ENCODE assay signal across 13 cellular contexts in the genomic region with DNA sequence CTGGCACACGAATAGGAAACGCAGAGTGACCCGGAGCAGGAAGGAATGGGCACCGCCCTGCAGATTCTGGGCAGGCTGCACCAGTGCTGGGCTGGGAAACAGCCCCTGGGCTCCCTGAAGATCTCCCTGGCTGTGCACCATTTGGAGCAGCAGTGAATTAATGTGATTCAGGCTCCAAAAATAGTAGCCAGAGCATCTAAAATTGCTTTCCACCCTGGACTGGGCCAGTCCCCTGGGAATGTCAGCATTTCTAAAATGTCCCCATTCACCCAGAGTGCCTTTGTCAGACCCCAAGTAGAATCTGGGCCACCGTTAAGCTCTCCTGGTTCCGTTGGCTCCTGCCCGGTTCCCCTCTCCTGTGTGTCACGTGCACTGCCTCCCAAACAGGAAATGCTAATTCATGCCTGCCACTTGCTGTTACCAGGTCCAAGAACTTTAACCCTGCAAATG. TPM values are rescaled to one million over a fixed set of nuclear protein-coding genes. Genes with fewer than 3 reads are reported as not detected.
DNase-seq lines count a peak whose midpoint lies in the region; ATAC-seq, FAIRE-seq and TF ChIP-seq lines count a peak whose summit lies in the region.
"Had no signal": no experiment of that assay in that cellular context is flagged by ENCODE, and none has a peak within 500 bp of the region (broad histone marks: within the 10 kb centered on the region; RNA-seq: fewer than 3 reads in every experiment).

No MANE protein-coding gene starts in this region.

- no peak overlapping the region for H3K4me3 ChIP-seq in K562

- no peak for TF ChIP-seq RAD21 in K562 (CRISPR knock-in tag; conservative IDR thresholded peaks at IDR 0.05 in 1 of 2, IDR thresholded peaks at IDR 0.05 in 1 of 2)

- H3K27ac Mint-ChIP-seq in CD4-positive, alpha-beta T cell, result no peak overlapping the region

- peak; percentile 64 for ATAC-seq in K562
- no peak for ATAC-seq in CD4-positive, alpha-beta T cell (ENCODE audit: poor library complexity)

- DNase-seq in AG08395 (ENCODE audit: low spot score) (peak; percentile 54), K562 (ENCODE audit: extremely low read depth in 1 of 4, low spot score in 3 of 4) (no peak), hypothalamus (lab: John Stamatoyannopoulos, UW) (peak in 33 of 51 donors; percentile 17 to 82 (median 55)), posterior cingulate gyrus (peak in 8 of 10 donors; percentile 27 to 88 (median 58)), NCI-H2107 (lab: John Stamatoyannopoulos, UW) (no peak), GOT3 (lab: John Stamatoyannopoulos, UW) (no peak), NCI-H2029 (lab: John Stamatoyannopoulos, UW) (no peak)
- no peak for DNase-seq in CD4-positive, alpha-beta T cell
- DNase-seq: activated CD8-positive, alpha-beta memory T cell treated with anti-CD3 and anti-CD28 coated beads, Interleukin-2, amount 50 U/mL, for 48 hours; KBM-7; T-helper 2 cell had no signal

- no peak for FAIRE-seq in K562 (lab: Jason Lieb, UNC)
- FAIRE-seq: A204.1 had no signal

- H3K4me3 Mint-ChIP-seq in CD4-positive, alpha-beta T cell, result no peak overlapping the region
- H3K4me3 Mint-ChIP-seq: central memory CD8-positive, alpha-beta T cell had no signal

- CTCF ChIA-PET in K562 (lab: Yijun Ruan, JAX; ENCODE audit: low intra/inter-chr PET ratio), result no interaction called here
- CTCF ChIA-PET in CD4-positive, alpha-beta T cell (lab: Charles Lee), result no interaction called here

- no peaks in the 10 kb centered on the region for H4K20me1 ChIP-seq in K562 (replicated peaks; ENCODE audit: control insufficient read depth, insufficient read depth, low read length)

- no peaks in the 10 kb centered on the region for H3K79me2 ChIP-seq in K562 (ENCODE audit: control insufficient read depth, insufficient read depth, low read length)

- H3K4me1 ChIP-seq in K562 (replicated peaks in 1 of 2; ENCODE audit: control insufficient read depth in 2 of 2, insufficient read depth in 2 of 2, low read length in 2 of 2), result peaks cover 0 to 6% of the 10 kb centered on the region in 2 experiments; a peak in 3 of 5 replicates

- H3K27ac ChIP-seq in K562 (ENCODE audit: extremely low read depth, low read depth, low read length), result no peak overlapping the region
- H3K27ac ChIP-seq in CD4-positive, alpha-beta T cell (ENCODE audit: low read depth, low read length), result no peak overlapping the region

- no peak for TF ChIP-seq EP300 in K562 (IDR thresholded peaks at IDR 0.05; ENCODE audit: low read length)

- TF ChIP-seq POLR2A in K562 (conservative IDR thresholded peaks at IDR 0.05), result no peak

- no peaks in the 10 kb centered on the region for H3K4me1 Mint-ChIP-seq in CD4-positive, alpha-beta T cell (ENCODE audit: low read depth)
- H3K4me1 Mint-ChIP-seq: central memory CD8-positive, alpha-beta T cell had no signal

- POLR2A ChIA-PET in K562 (lab: Yijun Ruan, JAX), result interaction anchor here (0.7 kb wide), 1 partner anchor 320 kb away, joined by 3 read pairs; no protein-coding TSS in a partner anchor
- POLR2A ChIA-PET in CD4-positive, alpha-beta T cell (lab: Charles Lee), result no interaction called here

- intact Hi-C loops in K562 (cut with micrococcal nuclease) (no loop called here), posterior cingulate gyrus (cut with DNase I) (no loop called here)
- intact Hi-C loops in CD4-positive, alpha-beta T cell (cut with DNase I, micrococcal nuclease), result no loop called here

- no peak for TF ChIP-seq CTCF in K562 (IDR thresholded peaks at IDR 0.05 in 2 of 3, conservative IDR thresholded peaks at IDR 0.05 in 1 of 3; ENCODE audit: insufficient read depth in 2 of 3, low read depth in 1 of 3, low read length in 3 of 3)
- no peak for TF ChIP-seq CTCF in CD4-positive, alpha-beta T cell (IDR thresholded peaks at IDR 0.05)

- H3K36me3 Mint-ChIP-seq in CD4-positive, alpha-beta T cell (ENCODE audit: low read depth), result no peaks in the 10 kb centered on the region

- H3K9me3 Mint-ChIP-seq in CD4-positive, alpha-beta T cell, result no peaks in the 10 kb centered on the region
- H3K9me3 Mint-ChIP-seq: central memory CD8-positive, alpha-beta T cell had no signal

- WGBS in K562 (ENCODE audit: insufficient coverage, low coverage, missing lambda C conversion rate), result 39% methylated on average over 8 of the region's 8 CpGs

- no peaks in the 10 kb centered on the region for H3K9me1 ChIP-seq in K562 (ENCODE audit: control insufficient read depth, insufficient read depth, low read length)

- BruUV-seq in K562 (replicated peaks; lab: Mats Ljungman, UMichigan), result no TSS peak

- H3K27me3 Mint-ChIP-seq in CD4-positive, alpha-beta T cell, result peaks cover 55% of the 10 kb centered on the region

- H2AFZ ChIP-seq in K562 (ENCODE audit: low read depth, low read length), result peak overlapping the region; percentile 81

- H3K9me3 ChIP-seq in K562 (replicated peaks; ENCODE audit: control insufficient read depth, insufficient read depth, low read depth, low read length), result no peaks in the 10 kb centered on the region
- H3K9me3 ChIP-seq in CD4-positive, alpha-beta T cell (ENCODE audit: control insufficient read depth, low read length), result no peaks in the 10 kb centered on the region

- no peak overlapping the region for H3K4me2 ChIP-seq in K562 (ENCODE audit: insufficient read depth, low read length)

- H3K36me3 ChIP-seq in K562 (ENCODE audit: control insufficient read depth, insufficient read depth, low read length), result no peaks in the 10 kb centered on the region

- in situ Hi-C loops in K562 (cut with MboI), result no loop called here

- H3K9ac ChIP-seq in K562 (ENCODE audit: insufficient read depth in 1 of 2, low read depth in 2 of 2, low read length in 2 of 2), result no peak overlapping the region

- H3K27me3 ChIP-seq in K562 (ENCODE audit: control insufficient read depth in 2 of 2, insufficient read depth in 2 of 2, low read length in 2 of 2), result no peaks in the 10 kb centered on the region; a peak in 2 of 5 replicates
- H3K27me3 ChIP-seq in CD4-positive, alpha-beta T cell (ENCODE audit: control insufficient read depth, insufficient read depth, low read length), result peaks cover 19% of the 10 kb centered on the region

TF ChIP-seq in K562, 482 proteins besides CTCF, POLR2A, EP300 and RAD21 (continues in another document):
- TF ChIP-seq, protein P1, sequence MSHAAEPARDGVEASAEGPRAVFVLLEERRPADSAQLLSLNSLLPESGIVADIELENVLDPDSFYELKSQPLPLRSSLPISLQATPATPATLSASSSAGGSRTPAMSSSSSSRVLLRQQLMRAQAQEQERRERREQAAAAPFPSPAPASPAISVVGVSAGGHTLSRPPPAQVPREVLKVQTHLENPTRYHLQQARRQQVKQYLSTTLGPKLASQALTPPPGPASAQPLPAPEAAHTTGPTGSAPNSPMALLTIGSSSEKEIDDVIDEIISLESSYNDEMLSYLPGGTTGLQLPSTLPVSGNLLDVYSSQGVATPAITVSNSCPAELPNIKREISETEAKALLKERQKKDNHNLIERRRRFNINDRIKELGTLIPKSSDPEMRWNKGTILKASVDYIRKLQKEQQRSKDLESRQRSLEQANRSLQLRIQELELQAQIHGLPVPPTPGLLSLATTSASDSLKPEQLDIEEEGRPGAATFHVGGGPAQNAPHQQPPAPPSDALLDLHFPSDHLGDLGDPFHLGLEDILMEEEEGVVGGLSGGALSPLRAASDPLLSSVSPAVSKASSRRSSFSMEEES (CRISPR knock-in tag; IDR thresholded peaks at IDR 0.05), result peak; percentile 72
- no peak for TF ChIP-seq XRCC4 (IDR thresholded peaks at IDR 0.05; ENCODE audit: extremely low read depth, insufficient read depth, insufficient read length)
- no peak for TF ChIP-seq ZBTB8A (IDR thresholded peaks at IDR 0.05; ENCODE audit: partially characterized antibody)
- TF ChIP-seq ZNF586 (CRISPR knock-in tag; conservative IDR thresholded peaks at IDR 0.05), result no peak
- TF ChIP-seq TOE1 (IDR thresholded peaks at IDR 0.05; ENCODE audit: borderline replicate concordance), result 0 out of 2 replicates have a peak, but pooled peaks have one; percentile 37
- no peak for TF ChIP-seq TOE1 (CRISPR knock-in tag; IDR thresholded peaks at IDR 0.05; ENCODE audit: borderline replicate concordance, low read depth)
- no peak for TF ChIP-seq ZNF589 (CRISPR knock-in tag; IDR thresholded peaks at IDR 0.05; ENCODE audit: low read depth)
- no peak for TF ChIP-seq ZNF707 (CRISPR knock-in tag; conservative IDR thresholded peaks at IDR 0.05)
- no peak for TF ChIP-seq ZEB2 (IDR thresholded peaks at IDR 0.05)
- TF ChIP-seq DIDO1 (tag; IDR thresholded peaks at IDR 0.05; ENCODE audit: low read depth), result no peak

RNA-seq across cellular contexts. Expression of a gene that starts 18.5 kb away (rescaled TPM):
- 0.07 and 0.23 TPM in 2 replicates for total RNA-seq in K562 (2011; cell fraction: chromatin; rRNA removed; ENCODE audit: low replicate concordance)
- 0.17 and 0.26 TPM in 2 replicates for total RNA-seq in K562 (2011; cell fraction: nucleolus; rRNA removed)
- total RNA-seq in K562 (2011; cell fraction: nucleoplasm; rRNA removed), result 0.15 TPM in 2 replicates
- total RNA-seq in K562 (2014; rRNA removed) (0.04 TPM in 1 of 2 replicates, not detected in the other), K562 (2014; rRNA removed; fragmentation: Illumina TruSeq; extraction: Trizol) (0.07 and 0.22 TPM in 2 replicates), K562 (2015; rRNA removed; fragmentation: Illumina TruSeq; extraction: Trizol) (0.08 and 0.11 TPM in 2 replicates), K562 (2021) (0.22 and 0.27 TPM in 2 replicates)
- polyA plus RNA-seq in K562 (2011; rRNA removed) (0.11 and 0.14 TPM in 2 replicates), K562 (2014; fragmentation: Illumina TruSeq; extraction: Trizol) (0.07 and 0.10 TPM in 2 replicates), K562 (2014; fragmentation: Nextera tagmentation; extraction: Ambion mirVana) (under 1 TPM; 0.01 TPM), K562 (2014; rRNA removed) (0.01 TPM in 1 of 2 replicates, not detected in the other)
- polyA plus RNA-seq in K562 (2011; cell fraction: cytosol; rRNA removed), result 0.10 and 0.16 TPM in 2 replicates
- polyA plus RNA-seq in K562 (2011; cell fraction: nucleus; rRNA removed), result 0.10 TPM in 2 replicates
- polyA plus RNA-seq in K562 (2012), result 0.08 and 0.15 TPM in 2 replicates
- polyA minus RNA-seq in K562 (2011; rRNA and poly(A)+ RNA removed), result 0.07 and 0.45 TPM in 2 replicates
- not detected in 2 replicates for polyA minus RNA-seq in K562 (2011; cell fraction: cytosol; rRNA and poly(A)+ RNA removed)
- polyA minus RNA-seq in K562 (2011; cell fraction: nucleus; rRNA and poly(A)+ RNA removed), result under 0.01 and 0.11 TPM in 2 replicates
- total RNA-seq in CD4-positive, alpha-beta T cell, result not detected

Comparison
In these comparisons a context has a peak if more than half of its experiments do, and no peak if none do; other contexts are left out.
1. DNase-seq: peak in AG08395 (single experiment), hypothalamus (33 of 51) and posterior cingulate gyrus (8 of 10); none in K562 (0 of 4), CD4-positive, alpha-beta T cell (0 of 10), NCI-H2107 (single experiment), GOT3 (single experiment) and NCI-H2029 (single experiment).